In genomic region chr12:119231774-119232173, GRCh38 we compare ENCODE assay signal across 25 cellular contexts. TPM values are rescaled to one million over a fixed set of nuclear protein-coding genes. Genes with fewer than 3 reads are reported as not detected.
"Had no signal": no experiment of that assay in that cellular context is flagged by ENCODE, and none has a peak within 500 bp of the region (broad histone marks: within the 10 kb centered on the region; RNA-seq: fewer than 3 reads in every experiment).

No MANE protein-coding gene starts in this region.

- H3K9me3 ChIP-seq: colonic mucosa, esophagus squamous epithelium, gastrocnemius medialis, heart right ventricle, left lung, lower lobe of right lung had no signal

- H3K27me3 ChIP-seq: colonic mucosa, esophagus squamous epithelium, gastrocnemius medialis, heart right ventricle, left lung had no signal

- FAIRE-seq: endometrium, islet of Langerhans, keratinocyte had no signal

- ATAC-seq: effector memory CD8-positive, alpha-beta T cell; esophagus mucosa; gastrocnemius medialis; heart right ventricle; left cardiac atrium; left lung; left ventricle myocardium superior; lower lobe of right lung had no signal

- H3K4me1 ChIP-seq: colonic mucosa, esophagus squamous epithelium, gastrocnemius medialis, heart right ventricle, left lung, lower lobe of right lung had no signal

- H3K27ac ChIP-seq: colonic mucosa, epithelial cell of prostate, esophagus squamous epithelium, gastrocnemius medialis, heart right ventricle, left lung, lower lobe of right lung had no signal

- DNase-seq: colonic mucosa; cortex of kidney; effector CD8-positive, alpha-beta T cell; effector memory CD8-positive, alpha-beta T cell; erythroblast; esophagus squamous epithelium; foreskin fibroblast; foreskin melanocyte; gastrocnemius medialis; glutamatergic neuron; head of caudate nucleus; heart right ventricle; hippocampal formation; left cardiac atrium; left lung; left ventricle myocardium superior; lower lobe of right lung; mesenchymal stem cell; midbrain had no signal

- H3K4me3 ChIP-seq: colonic mucosa, esophagus squamous epithelium, gastrocnemius medialis, heart right ventricle, left lung, lower lobe of right lung had no signal

- H3K36me3 ChIP-seq: colonic mucosa, esophagus squamous epithelium, gastrocnemius medialis, heart right ventricle, left lung, lower lobe of right lung had no signal

RNA-seq across cellular contexts. Expression of gene HSPB8, which starts 53.0 kb away (rescaled TPM):
- total RNA-seq: mononuclear cell had no signal
